16 cellular contexts compared by ENCODE assay signal in genomic region chr3:18119866-18120265, GRCh38.
"Had no signal": no experiment of that assay in that cellular context is flagged by ENCODE, and none has a peak within 500 bp of the region (broad histone marks: within the 10 kb centered on the region; RNA-seq: fewer than 3 reads in every experiment).

No MANE protein-coding gene starts in this region.

- DNase-seq: activated naive CD4-positive, alpha-beta T cell; activated naive CD8-positive, alpha-beta T cell treated with anti-CD3 and anti-CD28 coated beads for 36 hours; activated T-cell treated with anti-CD3 and anti-CD28 coated beads, Interleukin-2, amount 50 U/mL, for 4 hours; colonic mucosa; head of caudate nucleus; left cardiac atrium; mesendoderm; naive thymus-derived CD4-positive, alpha-beta T cell; ovary; stimulated activated naive CD8-positive, alpha-beta T cell treated with anti-CD3 and anti-CD28 coated beads, Interleukin-15, amount 100 ng/mL, for 72 hours; T-helper 9 cell; tibial artery had no signal

- H3K27me3 ChIP-seq: colonic mucosa, esophagus muscularis mucosa, gastroesophageal sphincter, ovary, tibial artery had no signal

- ATAC-seq: activated T-cell treated with anti-CD3 and anti-CD28 coated beads, Interleukin-2, amount 50 U/mL, for 4 hours; gastroesophageal sphincter; left cardiac atrium; naive thymus-derived CD4-positive, alpha-beta T cell; stimulated activated naive CD8-positive, alpha-beta T cell treated with anti-CD3 and anti-CD28 coated beads, Interleukin-15, amount 100 ng/mL, for 72 hours; WTC11 had no signal

- H3K27ac ChIP-seq: colonic mucosa, esophagus muscularis mucosa, gastroesophageal sphincter, ovary, prostate gland, tibial artery had no signal

- H3K36me3 ChIP-seq: colonic mucosa, esophagus muscularis mucosa, gastroesophageal sphincter, ovary, prostate gland, tibial artery had no signal

- H3K9me3 ChIP-seq: colonic mucosa, esophagus muscularis mucosa, gastroesophageal sphincter, ovary, prostate gland, tibial artery had no signal

- H3K4me1 ChIP-seq: colonic mucosa, esophagus muscularis mucosa, gastroesophageal sphincter, prostate gland, tibial artery had no signal

- H3K4me3 ChIP-seq: colonic mucosa, esophagus muscularis mucosa, gastroesophageal sphincter, ovary, prostate gland, tibial artery had no signal
